8 cellular contexts compared by ENCODE assay signal in the genomic region with DNA sequence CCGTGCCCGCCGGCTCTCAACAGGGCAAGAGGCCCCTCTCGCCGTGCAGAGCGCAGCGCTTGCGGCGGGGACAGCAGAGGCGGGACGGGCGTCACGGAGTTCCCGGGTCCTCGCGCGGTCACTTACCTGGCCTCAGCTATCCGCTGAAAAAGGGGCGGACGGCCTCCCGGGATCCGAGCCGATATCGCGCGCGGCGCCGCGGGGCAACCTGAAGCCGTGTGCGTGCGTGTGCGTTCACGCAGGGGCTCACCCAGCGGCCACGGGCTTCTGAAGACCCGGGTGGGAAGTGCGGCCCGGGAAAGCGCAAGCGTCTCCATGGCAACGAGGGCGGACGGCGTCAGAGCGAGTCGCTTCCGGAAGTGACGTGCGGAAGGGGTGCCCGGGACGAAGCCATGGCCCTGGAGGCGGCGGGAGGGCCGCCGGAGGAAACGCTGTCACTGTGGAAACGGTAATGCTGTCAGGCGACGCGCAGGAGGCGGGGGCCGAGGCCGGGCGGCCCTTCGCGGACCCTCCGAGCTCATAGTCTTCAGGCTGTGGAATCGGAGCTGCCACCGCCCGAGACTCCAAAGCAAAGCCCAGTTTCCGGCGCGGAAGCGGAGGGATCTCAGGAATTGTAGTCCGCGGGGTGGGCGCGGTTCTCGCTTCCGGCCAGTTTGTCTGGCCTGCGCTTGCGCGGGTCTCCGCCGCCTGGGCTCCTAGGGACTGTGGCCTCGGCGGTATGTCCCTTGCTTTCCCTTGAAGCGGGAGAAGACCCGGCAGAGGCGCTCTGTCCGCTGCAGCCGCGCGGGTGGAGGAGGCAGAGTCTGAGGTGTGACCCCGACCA. TPM values are rescaled to one million over a fixed set of nuclear protein-coding genes. Genes with fewer than 3 reads are reported as not detected.
A peak's percentile ranks its signal among the peaks of the same experiment; 100 is the strongest.
DNase-seq lines count a peak whose midpoint lies in the region; ATAC-seq and TF ChIP-seq lines count a peak whose summit lies in the region.

A gene (plus strand): TSS at position 365 of the 823 bp plus-strand sequence. CDS start 28 bp downstream, at position 393.

- ATAC-seq in GM21619 (IDR thresholded peaks at IDR 0.05; ENCODE audit: unreplicated experiment) = peak; percentile 93

- H3K4me3 ChIP-seq in Jurkat, Clone E6-1 (ENCODE audit: low read length) = peak within 1 kb of the TSS; percentile 92
- H3K4me3 ChIP-seq in epithelial cell of esophagus (ENCODE audit: low read length) = peak within 1 kb of the TSS; percentile 93

- DNase-seq in DMS 273 treated with DMSO at 0.1 percent for 48 hours (lab: John Stamatoyannopoulos, UW) (peak; percentile 89), OCI-M2 (lab: John Stamatoyannopoulos, UW; ENCODE audit: unreplicated experiment) (peak; percentile 58), activated T-cell treated with anti-CD3 and anti-CD28 coated beads for 24 hours (ENCODE audit: low read depth) (peak; percentile 90), epithelial cell of esophagus (ENCODE audit: low read depth) (peak; percentile 92), middle frontal gyrus (ENCODE audit: extremely low spot score, low spot score) (peak; percentile 91)
- DNase-seq in Jurkat, Clone E6-1 (ENCODE audit: low read depth, low spot score) = peak; percentile 87
- DNase-seq in stimulated activated CD8-positive, alpha-beta memory T cell treated with anti-CD3 and anti-CD28 coated beads, Interleukin-15, amount 100 ng/mL, for 48 hours (ENCODE audit: low read depth in 2 of 2) = peak; percentile 87 to 88

- no peak for TF ChIP-seq CTCF in epithelial cell of esophagus (IDR thresholded peaks at IDR 0.05; ENCODE audit: insufficient read depth, low read depth, low read length, missing control alignments)

RNA-seq across cellular contexts. Expression of the gene that starts here (rescaled TPM):
- 24.4 TPM for polyA plus RNA-seq in Jurkat, Clone E6-1 (2012; ENCODE audit: insufficient read depth, insufficient read length)

Comparison
In these comparisons a context has a peak if more than half of its experiments do, and no peak if none do; other contexts are left out.
1. Peak in every context shown above with its lines: DNase-seq, ATAC-seq and H3K4me3 ChIP-seq.